8 cellular contexts compared by ENCODE assay signal in the genomic region with DNA sequence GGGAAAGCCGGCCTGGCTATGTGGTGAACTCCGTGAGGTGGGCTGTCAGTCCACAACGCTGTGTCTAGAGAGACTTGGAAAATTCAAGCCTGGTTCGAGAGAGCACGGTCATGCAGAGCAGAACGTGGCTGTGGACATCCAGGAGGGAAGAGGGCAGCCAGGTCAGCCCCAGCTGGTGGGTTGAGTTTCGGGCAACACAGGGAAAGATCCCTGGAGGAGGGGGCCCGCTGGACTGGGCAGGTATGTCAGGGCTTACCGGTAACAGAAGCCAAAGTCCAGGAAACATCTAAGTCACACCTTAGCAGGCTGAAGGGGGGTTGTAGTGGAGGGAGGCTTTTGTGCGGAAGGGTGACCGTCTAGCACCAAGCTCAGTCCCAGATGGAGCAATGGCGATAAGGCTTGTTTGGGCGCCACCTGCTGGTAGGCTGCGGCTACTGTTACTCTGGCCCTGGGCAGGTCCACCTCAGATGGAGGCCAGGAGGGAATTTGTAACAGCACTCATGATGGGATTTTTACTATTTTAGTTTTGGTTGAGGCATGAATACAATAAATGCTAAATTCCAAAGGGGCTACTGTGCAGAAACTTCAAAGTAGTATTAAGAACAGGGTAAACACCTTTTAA.
A peak's percentile ranks its signal among the peaks of the same experiment; 100 is the strongest.
DNase-seq lines count a peak whose midpoint lies in the region; ATAC-seq and TF ChIP-seq lines count a peak whose summit lies in the region.

No MANE protein-coding gene starts in this region.

- H3K4me3 ChIP-seq in AG10803 (ENCODE audit: low read length), result no peak overlapping the region

- DNase-seq in AG10803 (ENCODE audit: low read depth), result peak; percentile 52
- peak; percentile 87 for DNase-seq in NCI-H2196 (lab: John Stamatoyannopoulos, UW; ENCODE audit: unreplicated experiment)
- DNase-seq in activated CD4-positive, CD25-positive, alpha-beta regulatory T cell treated with anti-CD3 and anti-CD28 coated beads, Interleukin-2, amount 50 U/mL, for 72 hours, result peak; percentile 77
- DNase-seq in cerebellum (ENCODE audit: low spot score), result peak; percentile 74
- DNase-seq in left kidney (ENCODE audit: low read depth, low spot score), result peak; percentile 89
- peak; percentile 40 to 67 for DNase-seq in stimulated activated CD4-positive, alpha-beta T cell treated with anti-CD3 and anti-CD28 coated beads, Interleukin-4, amount 100 ng/mL, for 4 hours

- peak; percentile 93 for ATAC-seq in GM18870 (IDR thresholded peaks at IDR 0.05; ENCODE audit: unreplicated experiment)
- ATAC-seq in HG03066 (IDR thresholded peaks at IDR 0.05; ENCODE audit: low read depth, unreplicated experiment), result peak; percentile 88

- peak; percentile 94 for TF ChIP-seq CTCF in AG10803 (conservative IDR thresholded peaks at IDR 0.05; ENCODE audit: low read length)
